ENCODE assay signal across 8 cellular contexts in genomic region chr6:117602899-117603588, GRCh38. TPM values are rescaled to one million over a fixed set of nuclear protein-coding genes. Genes with fewer than 3 reads are reported as not detected.
DNase-seq lines count a peak whose midpoint lies in the region; ATAC-seq and TF ChIP-seq lines count a peak whose summit lies in the region.

No MANE protein-coding gene starts in this region.

- H3K4me1 Mint-ChIP-seq in naive thymus-derived CD8-positive, alpha-beta T cell = peaks cover 16 to 48% (median 36%) of the 10 kb centered on the region in 4 donors

- peak overlapping the region; percentile 97 to 100 (median 99) for H3K4me3 Mint-ChIP-seq in naive thymus-derived CD8-positive, alpha-beta T cell

- no peaks in the 10 kb centered on the region for H3K9me3 ChIP-seq in KOPT-K1 (ENCODE audit: insufficient read depth, low read length, poor library complexity, severe bottlenecking)

- POLR2A ChIA-PET in BJ (lab: Charles Lee) = interaction anchor here (1.1 kb wide), 1 partner anchor 154 kb away, joined by 4 read pairs; no protein-coding TSS in a partner anchor
- POLR2A ChIA-PET in naive thymus-derived CD8-positive, alpha-beta T cell (lab: Charles Lee) = interaction anchor here (0.6 to 5.1 kb wide), 9 partner anchors 14 to 1291 kb away, joined by 3 to 46 read pairs (median 4); partner anchors contain the start of genes ASF1A and DCBLD1

- ATAC-seq in naive thymus-derived CD8-positive, alpha-beta T cell = no peak
- ATAC-seq in HG03280 (IDR thresholded peaks at IDR 0.05; ENCODE audit: unreplicated experiment) (no peak), HG02798 (IDR thresholded peaks at IDR 0.05; ENCODE audit: poor library complexity, unreplicated experiment) (no peak)
- no peak for ATAC-seq in activated CD4-positive, CD25-positive, alpha-beta regulatory T cell treated with anti-CD3 and anti-CD28 coated beads, Interleukin-2, amount 50 U/mL, for 24 hours

- peak overlapping the region; percentile 87 for H3K4me3 ChIP-seq in BJ (ENCODE audit: low read depth, low read length)

- no peak for TF ChIP-seq CTCF in BJ (IDR thresholded peaks at IDR 0.05; ENCODE audit: insufficient read depth, low read depth, low read length)

- DNase-seq in BJ (ENCODE audit: low read depth) = no peak
- no peak for DNase-seq in naive thymus-derived CD8-positive, alpha-beta T cell
- DNase-seq in stimulated activated CD4-positive, alpha-beta T cell treated with anti-CD3 and anti-CD28 coated beads, Interleukin-2, amount 100 ng/mL, for 48 hours = no peak

- H3K27me3 ChIP-seq in BJ (ENCODE audit: control insufficient read depth, insufficient read depth, low read length) = peaks cover 1% of the 10 kb centered on the region; the same call in 1 of the 2 replicates

- H3K9me3 Mint-ChIP-seq in naive thymus-derived CD8-positive, alpha-beta T cell = no peaks in the 10 kb centered on the region

- peaks cover 0 to 5% (median under 1%) of the 10 kb centered on the region in 5 donors for H3K27me3 Mint-ChIP-seq in naive thymus-derived CD8-positive, alpha-beta T cell

- H3K27ac Mint-ChIP-seq in naive thymus-derived CD8-positive, alpha-beta T cell = peak overlapping the region; percentile 94 to 99 (median 99)

- H3K36me3 Mint-ChIP-seq in naive thymus-derived CD8-positive, alpha-beta T cell = peaks cover 0 to 13% (median 8%) of the 10 kb centered on the region in 3 donors

- CTCF ChIA-PET in BJ (lab: Yijun Ruan, JAX) = interaction anchor here (0.6 to 8.4 kb wide), 12 partner anchors 20 to 1508 kb away, joined by 3 to 110 read pairs (median 4); no protein-coding TSS in a partner anchor

- H3K36me3 ChIP-seq in BJ (ENCODE audit: control insufficient read depth, insufficient read depth, low read length) = peaks cover 2% of the 10 kb centered on the region; the same call in 1 of the 2 replicates
- peaks cover 15% of the 10 kb centered on the region for H3K36me3 ChIP-seq in KOPT-K1 (ENCODE audit: insufficient read depth, low read length)

- H3K27ac ChIP-seq in KOPT-K1 (ENCODE audit: low read depth, low read length, poor library complexity, severe bottlenecking) = peak overlapping the region; percentile 91
- peak overlapping the region; percentile 90 for H3K27ac ChIP-seq in cingulate gyrus (ENCODE audit: low read depth, low read length)

RNA-seq across cellular contexts. Expression of gene GOPC, which starts 0.7 kb away (rescaled TPM):
- 26.9 and 57.1 TPM in 2 replicates for polyA plus RNA-seq in BJ (2011; rRNA removed)
- 17.0 and 18.3 TPM in 2 replicates for polyA minus RNA-seq in BJ (2011; rRNA and poly(A)+ RNA removed)
- 10 to 100 TPM; 33.1 to 35.0 TPM for total RNA-seq in naive thymus-derived CD8-positive, alpha-beta T cell
- polyA plus RNA-seq in naive thymus-derived CD8-positive, alpha-beta T cell = 10 to 100 TPM; 11.8 to 14.2 (median 11.8) TPM
